11 cellular contexts compared by ENCODE assay signal in genomic region chr11:62505112-62505783, GRCh38. TPM values are rescaled to one million over a fixed set of nuclear protein-coding genes. Genes with fewer than 3 reads are reported as not detected.
A peak's percentile ranks its signal among the peaks of the same experiment; 100 is the strongest.
DNase-seq lines count a peak whose midpoint lies in the region; ATAC-seq and TF ChIP-seq lines count a peak whose summit lies in the region.
"Had no signal": no experiment of that assay in that cellular context is flagged by ENCODE, and none has a peak within 500 bp of the region (broad histone marks: within the 10 kb centered on the region; RNA-seq: fewer than 3 reads in every experiment).

No MANE protein-coding gene starts in this region.

- H2BK5ac ChIP-seq in neuronal stem cell (ENCODE audit: low read length), result no peak overlapping the region

- peaks cover 0 to 27% (median 7%) of the 10 kb centered on the region in 3 experiments for H3K27me3 ChIP-seq in neuronal stem cell (ENCODE audit: control insufficient read depth in 3 of 3, insufficient read depth in 3 of 3, low read depth in 1 of 3, low read length in 3 of 3)

- H3K36me3 ChIP-seq in neuronal stem cell (replicated peaks in 1 of 2; ENCODE audit: control insufficient read depth in 2 of 2, insufficient read depth in 2 of 2, low read length in 2 of 2), result no peaks in the 10 kb centered on the region

- H3K27ac Mint-ChIP-seq in WTC11 (no peak overlapping the region), glutamatergic neuron (ENCODE audit: unreplicated experiment) (peak overlapping the region; percentile 45)
- no peak overlapping the region for H3K27ac Mint-ChIP-seq in activated CD4-positive, alpha-beta T cell treated with anti-CD3 and anti-CD28 coated beads, Interleukin-2, amount 10 ng/mL, durations not matched to agents 24 days and 14 days
- H3K27ac Mint-ChIP-seq: CD4-positive, alpha-beta memory T cell; naive thymus-derived CD4-positive, alpha-beta T cell had no signal

- H3K9ac ChIP-seq in neuronal stem cell (ENCODE audit: low read depth, low read length, poor library complexity), result no peak overlapping the region

- H3K4me3 ChIP-seq in neuronal stem cell (ENCODE audit: low read length in 2 of 2), result peak overlapping the region in 1 of 2 donors; percentile 7

- peaks cover 57% of the 10 kb centered on the region for H3K4me1 Mint-ChIP-seq in WTC11
- peaks cover 17% of the 10 kb centered on the region for H3K4me1 Mint-ChIP-seq in glutamatergic neuron (ENCODE audit: low read depth, unreplicated experiment)
- H3K4me1 Mint-ChIP-seq in activated CD4-positive, alpha-beta T cell treated with anti-CD3 and anti-CD28 coated beads, Interleukin-2, amount 10 ng/mL, durations not matched to agents 24 days and 14 days, result peaks cover 7% of the 10 kb centered on the region
- peaks cover 6% of the 10 kb centered on the region for H3K4me1 Mint-ChIP-seq in activated T-cell treated with anti-CD3 and anti-CD28 coated beads, Interleukin-2, amount 50 U/mL, for 4 hours (ENCODE audit: low read depth)

- in situ Hi-C loops in G401 (cut with HindIII; ENCODE audit: low sequenced_read_pairs), result loop anchor here (25.0 kb wide), 1 partner anchor 293 kb away; the partner anchor contains the start of gene SCGB2A1

- H3K18ac ChIP-seq in neuronal stem cell (ENCODE audit: low read length), result peak overlapping the region; percentile 16

- peak overlapping the region; percentile 66 for H3K4me2 ChIP-seq in neuronal stem cell (ENCODE audit: insufficient read depth, low read length, poor library complexity, severe bottlenecking)

- WGBS in neuronal stem cell (ENCODE audit: extremely low coverage in 2 of 2, insufficient read length in 2 of 2, insufficient replicate concordance in 1 of 2), 2 donors, result no CpG with 5 or more reads among the region's 26 CpGs

- H3K4me1 ChIP-seq in neuronal stem cell (ENCODE audit: control insufficient read depth in 2 of 2, insufficient read depth in 1 of 2, low read depth in 1 of 2, low read length in 2 of 2), result peaks cover 32 to 41% of the 10 kb centered on the region in 2 donors

- no peak for TF ChIP-seq CTCF in WTC11 (IDR thresholded peaks at IDR 0.05)
- TF ChIP-seq CTCF in glutamatergic neuron (IDR thresholded peaks at IDR 0.05; ENCODE audit: partially characterized antibody, unreplicated experiment), result no peak

- peak overlapping the region; percentile 79 for H2AFZ ChIP-seq in neuronal stem cell (ENCODE audit: low read length)

- no peak overlapping the region for H4K91ac ChIP-seq in neuronal stem cell (ENCODE audit: low read depth, low read length, poor library complexity)

- H3K9me3 ChIP-seq in neuronal stem cell (replicated peaks in 1 of 2; ENCODE audit: control insufficient read depth in 2 of 2, insufficient read depth in 1 of 2, low read depth in 1 of 2, low read length in 2 of 2), result no peaks in the 10 kb centered on the region

- intact Hi-C loops in activated CD4-positive, alpha-beta T cell treated with anti-CD3 and anti-CD28 coated beads, Interleukin-2, amount 10 ng/mL, durations not matched to agents 24 days and 14 days (cut with micrococcal nuclease), result loop anchor here (5.0 kb wide), 1 partner anchor 37 kb away; no protein-coding TSS in a partner anchor

- H3K27me3 Mint-ChIP-seq in WTC11 (ENCODE audit: low read depth) (peaks cover 61% of the 10 kb centered on the region), glutamatergic neuron (ENCODE audit: unreplicated experiment) (peaks cover 5% of the 10 kb centered on the region)
- peaks cover 33% of the 10 kb centered on the region for H3K27me3 Mint-ChIP-seq in activated CD4-positive, alpha-beta T cell treated with anti-CD3 and anti-CD28 coated beads, Interleukin-2, amount 10 ng/mL, durations not matched to agents 24 days and 14 days
- H3K27me3 Mint-ChIP-seq in activated T-cell treated with anti-CD3 and anti-CD28 coated beads, Interleukin-2, amount 50 U/mL, for 4 hours (ENCODE audit: low read depth), result no peaks in the 10 kb centered on the region
- H3K27me3 Mint-ChIP-seq: CD4-positive, alpha-beta memory T cell had no signal

- no peaks in the 10 kb centered on the region for H3K79me1 ChIP-seq in neuronal stem cell (ENCODE audit: low read depth, low read length)

- H3K4ac ChIP-seq in neuronal stem cell (ENCODE audit: low read length), result no peak overlapping the region

- DNase-seq in G401 (ENCODE audit: low spot score) (peak; percentile 60), WTC11 (ENCODE audit: low spot score) (peak; percentile 64), glutamatergic neuron (peak; percentile 71), neuronal stem cell (ENCODE audit: low spot score) (peak; percentile 47), AG08395 (ENCODE audit: low spot score) (no peak)
- DNase-seq in activated CD4-positive, alpha-beta T cell treated with anti-CD3 and anti-CD28 coated beads, Interleukin-2, amount 10 ng/mL, durations not matched to agents 24 days and 14 days, result no peak
- DNase-seq in activated T-cell treated with anti-CD3 and anti-CD28 coated beads, Interleukin-2, amount 50 U/mL, for 4 hours, result no peak
- DNase-seq: CD4-positive, alpha-beta memory T cell; effector CD8-positive, alpha-beta T cell; naive thymus-derived CD4-positive, alpha-beta T cell had no signal

- no peak overlapping the region for H4K8ac ChIP-seq in neuronal stem cell (ENCODE audit: low read depth, low read length)

- H2BK15ac ChIP-seq in neuronal stem cell (ENCODE audit: low read length), result no peak overlapping the region

- no peak overlapping the region for H2BK12ac ChIP-seq in neuronal stem cell (ENCODE audit: low read length)

- ATAC-seq in WTC11 (peak; percentile 57), HG02970 (IDR thresholded peaks at IDR 0.05; ENCODE audit: low FRiP score, unreplicated experiment) (no peak)
- ATAC-seq in activated T-cell treated with anti-CD3 and anti-CD28 coated beads, Interleukin-2, amount 50 U/mL, for 4 hours, result no peak
- ATAC-seq: naive thymus-derived CD4-positive, alpha-beta T cell had no signal

- H2AK5ac ChIP-seq in neuronal stem cell (ENCODE audit: low read depth, low read length), result no peak overlapping the region

- no peak overlapping the region for H3K14ac ChIP-seq in neuronal stem cell (ENCODE audit: low read length)

- POLR2A ChIA-PET in WTC11 (lab: Charles Lee), result interaction anchor here (0.9 to 1.0 kb wide), 2 partner anchors 37 to 52 kb away, joined by 3 to 7 read pairs; no protein-coding TSS in a partner anchor

- H3K9me3 Mint-ChIP-seq in WTC11 (no peaks in the 10 kb centered on the region), glutamatergic neuron (ENCODE audit: unreplicated experiment) (peaks cover 1% of the 10 kb centered on the region)
- H3K9me3 Mint-ChIP-seq in activated CD4-positive, alpha-beta T cell treated with anti-CD3 and anti-CD28 coated beads, Interleukin-2, amount 10 ng/mL, durations not matched to agents 24 days and 14 days, result no peaks in the 10 kb centered on the region
- H3K9me3 Mint-ChIP-seq in activated T-cell treated with anti-CD3 and anti-CD28 coated beads, Interleukin-2, amount 50 U/mL, for 4 hours, result no peaks in the 10 kb centered on the region
- H3K9me3 Mint-ChIP-seq: naive thymus-derived CD4-positive, alpha-beta T cell had no signal

- H3K4me3 Mint-ChIP-seq in WTC11 (peak overlapping the region; percentile 63), glutamatergic neuron (ENCODE audit: unreplicated experiment) (peak overlapping the region; percentile 76)
- no peak overlapping the region for H3K4me3 Mint-ChIP-seq in activated CD4-positive, alpha-beta T cell treated with anti-CD3 and anti-CD28 coated beads, Interleukin-2, amount 10 ng/mL, durations not matched to agents 24 days and 14 days
- no peak overlapping the region for H3K4me3 Mint-ChIP-seq in activated T-cell treated with anti-CD3 and anti-CD28 coated beads, Interleukin-2, amount 50 U/mL, for 4 hours
- H3K4me3 Mint-ChIP-seq: CD4-positive, alpha-beta memory T cell; naive thymus-derived CD4-positive, alpha-beta T cell had no signal

- no peak overlapping the region for H2BK120ac ChIP-seq in neuronal stem cell (ENCODE audit: low read depth, low read length)

- CTCF ChIA-PET in WTC11 (lab: Charles Lee), result interaction anchor here (0.6 to 12.2 kb wide), 9 partner anchors 8 to 222 kb away, joined by 3 to 177 read pairs (median 6); partner anchors contain the start of genes AHNAK and HNRNPUL2

- H3K23ac ChIP-seq in neuronal stem cell (ENCODE audit: low read depth, low read length, poor library complexity), result no peak overlapping the region

- H3K36me3 Mint-ChIP-seq in WTC11 (no peaks in the 10 kb centered on the region), glutamatergic neuron (ENCODE audit: unreplicated experiment) (no peaks in the 10 kb centered on the region)
- H3K36me3 Mint-ChIP-seq in activated CD4-positive, alpha-beta T cell treated with anti-CD3 and anti-CD28 coated beads, Interleukin-2, amount 10 ng/mL, durations not matched to agents 24 days and 14 days (ENCODE audit: low read depth), result no peaks in the 10 kb centered on the region
- H3K36me3 Mint-ChIP-seq in activated T-cell treated with anti-CD3 and anti-CD28 coated beads, Interleukin-2, amount 50 U/mL, for 4 hours (ENCODE audit: insufficient read depth), result no peaks in the 10 kb centered on the region
- H3K36me3 Mint-ChIP-seq: CD4-positive, alpha-beta memory T cell; naive thymus-derived CD4-positive, alpha-beta T cell had no signal

- no peak overlapping the region for H3K27ac ChIP-seq in neuronal stem cell (replicated peaks; ENCODE audit: low read length)

RNA-seq across cellular contexts. Expression of gene AHNAK, which starts 41.4 kb away (rescaled TPM):
- total RNA-seq in G401 (2014; rRNA removed; shearing (Covaris generic)), result 161 and 197 TPM in 2 replicates
- total RNA-seq in WTC11 (2021) (10.9 to 21.0 TPM (median 11.5 TPM) in 3 replicates), glutamatergic neuron (ENCODE audit: unreplicated experiment) (4.5 TPM)
- 6.4 TPM for polyA plus RNA-seq in neuronal stem cell (2013, experiment 1 of 2)
- polyA plus RNA-seq in neuronal stem cell (2013, experiment 2 of 2), result 6.9 TPM
- 88.8 and 91.5 TPM in 2 replicates for total RNA-seq in activated CD4-positive, alpha-beta T cell treated with anti-CD3 and anti-CD28 coated beads, Interleukin-2, amount 10 ng/mL, durations not matched to agents 24 days and 14 days
- total RNA-seq in activated T-cell treated with anti-CD3 and anti-CD28 coated beads, Interleukin-2, amount 50 U/mL, for 4 hours, result 10 to 100 TPM; 12.3 to 22.7 (median 13.3) TPM

Comparison
In these comparisons a context has a peak if more than half of its experiments do, and no peak if none do; other contexts are left out.
1. DNase-seq: peak in G401 (single experiment), WTC11 (single experiment), glutamatergic neuron (single experiment) and neuronal stem cell (single experiment); none in AG08395 (single experiment), activated CD4-positive, alpha-beta T cell treated with anti-CD3 and anti-CD28 coated beads, Interleukin-2, amount 10 ng/mL, durations not matched to agents 24 days and 14 days (single experiment) and activated T-cell treated with anti-CD3 and anti-CD28 coated beads, Interleukin-2, amount 50 U/mL, for 4 hours (single experiment).
2. H3K4me3 Mint-ChIP-seq: peak in WTC11 (single experiment) and glutamatergic neuron (single experiment); none in activated CD4-positive, alpha-beta T cell treated with anti-CD3 and anti-CD28 coated beads, Interleukin-2, amount 10 ng/mL, durations not matched to agents 24 days and 14 days (single experiment) and activated T-cell treated with anti-CD3 and anti-CD28 coated beads, Interleukin-2, amount 50 U/mL, for 4 hours (single experiment).